ENCODE assay signal across 17 cellular contexts in the genomic region with DNA sequence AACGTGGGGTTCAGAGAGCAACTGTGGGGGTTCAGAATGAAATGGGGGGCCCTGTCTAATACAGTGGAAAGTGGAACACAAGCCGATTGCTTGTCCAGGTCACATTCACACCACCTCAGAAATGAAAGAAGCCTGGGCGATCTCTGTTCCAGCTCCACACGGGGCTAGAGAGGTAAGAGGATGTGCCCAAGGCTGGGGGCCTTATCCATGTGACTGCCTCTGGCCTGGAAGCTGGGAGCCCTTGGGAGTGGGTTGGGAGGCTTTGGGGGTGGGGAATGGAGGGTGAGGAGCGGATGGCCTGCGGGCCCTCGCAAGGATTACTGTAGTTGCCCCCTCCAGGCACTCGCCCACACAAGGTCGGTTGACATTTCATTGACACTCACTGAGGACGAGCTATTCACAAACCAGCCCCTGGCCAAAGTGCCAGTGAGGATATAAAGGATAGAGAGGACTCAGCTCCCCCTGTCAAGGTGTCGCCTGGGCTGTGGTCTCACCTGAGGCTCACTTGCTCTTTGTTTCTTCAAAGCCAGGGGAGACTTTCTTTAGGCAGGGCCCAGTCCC.
A peak's percentile ranks its signal among the peaks of the same experiment; 100 is the strongest.
DNase-seq lines count a peak whose midpoint lies in the region; TF ChIP-seq lines count a peak whose summit lies in the region.
"Had no signal": no experiment of that assay in that cellular context is flagged by ENCODE, and none has a peak within 500 bp of the region (broad histone marks: within the 10 kb centered on the region; RNA-seq: fewer than 3 reads in every experiment).

No MANE protein-coding gene starts in this region.

- no peak for TF ChIP-seq CTCF in esophagus squamous epithelium (IDR thresholded peaks at IDR 0.05)
- TF ChIP-seq CTCF in ovary (IDR thresholded peaks at IDR 0.05) = no peak
- TF ChIP-seq CTCF in tibial nerve (IDR thresholded peaks at IDR 0.05) = no peak

- peaks cover 11 to 54% (median 30%) of the 10 kb centered on the region in 3 donors for H3K4me1 ChIP-seq in esophagus squamous epithelium
- peaks cover 40% of the 10 kb centered on the region for H3K4me1 ChIP-seq in ovary (ENCODE audit: insufficient read depth)
- H3K4me1 ChIP-seq in tibial nerve = peaks cover 0 to 60% (median 48%) of the 10 kb centered on the region in 4 donors

- H3K9me3 ChIP-seq in esophagus squamous epithelium = no peaks in the 10 kb centered on the region
- no peaks in the 10 kb centered on the region for H3K9me3 ChIP-seq in ovary
- H3K9me3 ChIP-seq in tibial nerve = no peaks in the 10 kb centered on the region
- H3K9me3 ChIP-seq: SJCRH30 had no signal

- intact Hi-C loops in esophagus squamous epithelium (cut with DNase I) = no loop called here
- intact Hi-C loops in ovary (cut with DNase I) = loop anchor here in 1 of 4 donors (10.0 kb wide), 1 partner anchor 85 kb away; a partner anchor contains a TSS

- H3K27ac ChIP-seq in adipose tissue (ENCODE audit: low read depth, low read length) (peak overlapping the region; percentile 74), esophagus squamous epithelium (peak overlapping the region; percentile 30 to 92 (median 84)), ovary (peak overlapping the region; percentile 86 to 94), tibial nerve (peak overlapping the region; percentile 76 to 95 (median 85))
- H3K27ac ChIP-seq: SJCRH30 had no signal

- TF ChIP-seq EP300 in ovary (IDR thresholded peaks at IDR 0.05) = no peak
- no peak for TF ChIP-seq EP300 in tibial nerve (IDR thresholded peaks at IDR 0.05)

- H3K4me3 ChIP-seq in esophagus squamous epithelium (peak overlapping the region in 1 of 4 donors; percentile 37), ovary (no peak overlapping the region), tibial nerve (peak overlapping the region in 1 of 4 donors; percentile 20)
- H3K4me3 ChIP-seq: SJCRH30, skin epidermis had no signal

- no peaks in the 10 kb centered on the region for H3K27me3 ChIP-seq in esophagus squamous epithelium
- no peaks in the 10 kb centered on the region for H3K27me3 ChIP-seq in ovary
- H3K27me3 ChIP-seq in tibial nerve = no peaks in the 10 kb centered on the region
- H3K27me3 ChIP-seq: SJCRH30 had no signal

- TF ChIP-seq POLR2A in esophagus squamous epithelium (IDR thresholded peaks at IDR 0.05) = no peak
- no peak for TF ChIP-seq POLR2A in ovary (IDR thresholded peaks at IDR 0.05)
- TF ChIP-seq POLR2A in tibial nerve (IDR thresholded peaks at IDR 0.05) = no peak

- DNase-seq in esophagus squamous epithelium (lab: John Stamatoyannopoulos, UW) (no peak), ovary (peak in 1 of 5 donors; percentile 42), tibial nerve (ENCODE audit: low spot score in 2 of 2) (no peak), NCI-H2081 (lab: John Stamatoyannopoulos, UW) (no peak), ecto neural progenitor cell (ENCODE audit: low spot score) (no peak)
- no peak for DNase-seq in stimulated activated CD4-positive, alpha-beta T cell treated with anti-CD3 and anti-CD28 coated beads, Interleukin-2, amount 100 ng/mL, for 24 hours
- DNase-seq: activated CD4-positive, alpha-beta T cell treated with anti-CD3 and anti-CD28 coated beads, Interleukin-2, amount 10 ng/mL, durations not matched to agents 7 days and 5 days; activated CD8-positive, alpha-beta memory T cell treated with anti-CD3 and anti-CD28 coated beads, Interleukin-2, amount 50 U/mL, for 4 hours; activated gamma-delta T cell; HFFc6; NCI-H1436; NCI-H2171; OCI-M1; SJCRH30; stimulated activated CD4-positive, alpha-beta T cell treated with anti-CD3 and anti-CD28 coated beads, Interleukin-4, amount 100 ng/mL, for 1 hour had no signal

- no peaks in the 10 kb centered on the region for H3K36me3 ChIP-seq in esophagus squamous epithelium
- H3K36me3 ChIP-seq in ovary = no peaks in the 10 kb centered on the region
- no peaks in the 10 kb centered on the region for H3K36me3 ChIP-seq in tibial nerve
- H3K36me3 ChIP-seq: SJCRH30 had no signal

- 81 to 86% (median 82%) methylated on average over 11 of the region's 11 CpGs for WGBS in adipose tissue, 3 donors
- WGBS in esophagus squamous epithelium, 2 donors = 85 to 100% methylated on average over 4 to 11 of the region's 11 CpGs
- 73 to 80% (median 76%) methylated on average over 11 of the region's 11 CpGs for WGBS in ovary, 3 donors
- 68 to 72% methylated on average over 11 of the region's 11 CpGs for WGBS in tibial nerve, 2 donors
